ENCODE assay signal across 9 cellular contexts in genomic region chr6:13425971-13426931, GRCh38.
DNase-seq lines count a peak whose midpoint lies in the region; ATAC-seq lines count a peak whose summit lies in the region.
"Had no signal": no experiment of that assay in that cellular context is flagged by ENCODE, and none has a peak within 500 bp of the region (broad histone marks: within the 10 kb centered on the region; RNA-seq: fewer than 3 reads in every experiment).

No MANE protein-coding gene starts in this region.

- H3K4me3 Mint-ChIP-seq in activated CD8-positive, alpha-beta memory T cell treated with anti-CD3 and anti-CD28 coated beads, Interleukin-2, amount 10 ng/mL, durations not matched to agents 7 days and 5 days: no peak overlapping the region
- H3K4me3 Mint-ChIP-seq in activated naive CD8-positive, alpha-beta T cell treated with anti-CD3 and anti-CD28 coated beads, Interleukin-2, amount 10 ng/mL, durations not matched to agents 7 days and 5 days: no peak overlapping the region

- CTCF ChIA-PET in activated CD8-positive, alpha-beta memory T cell treated with anti-CD3 and anti-CD28 coated beads, Interleukin-2, amount 10 ng/mL, durations not matched to agents 7 days and 5 days (lab: Charles Lee): interaction anchor here (0.8 to 2.5 kb wide), 9 partner anchors 8 to 197 kb away, joined by 3 to 7 read pairs (median 4); partner anchors contain the start of genes NOL7 and SIRT5

- H3K27ac ChIP-seq in subcutaneous abdominal adipose tissue (ENCODE audit: low read depth, low read length): peak overlapping the region; percentile 44

- H3K36me3 Mint-ChIP-seq in activated CD8-positive, alpha-beta memory T cell treated with anti-CD3 and anti-CD28 coated beads, Interleukin-2, amount 10 ng/mL, durations not matched to agents 7 days and 5 days: peaks cover 2% of the 10 kb centered on the region
- H3K36me3 Mint-ChIP-seq in activated naive CD8-positive, alpha-beta T cell treated with anti-CD3 and anti-CD28 coated beads, Interleukin-2, amount 10 ng/mL, durations not matched to agents 7 days and 5 days: no peaks in the 10 kb centered on the region

- H3K4me1 Mint-ChIP-seq in activated CD8-positive, alpha-beta memory T cell treated with anti-CD3 and anti-CD28 coated beads, Interleukin-2, amount 10 ng/mL, durations not matched to agents 7 days and 5 days: peaks cover 56% of the 10 kb centered on the region
- peaks cover 44% of the 10 kb centered on the region for H3K4me1 Mint-ChIP-seq in activated naive CD8-positive, alpha-beta T cell treated with anti-CD3 and anti-CD28 coated beads, Interleukin-2, amount 10 ng/mL, durations not matched to agents 7 days and 5 days

- ATAC-seq in activated CD8-positive, alpha-beta memory T cell treated with anti-CD3 and anti-CD28 coated beads, Interleukin-2, amount 10 ng/mL, durations not matched to agents 7 days and 5 days: no peak
- no peak for ATAC-seq in activated naive CD8-positive, alpha-beta T cell treated with anti-CD3 and anti-CD28 coated beads, Interleukin-2, amount 10 ng/mL, durations not matched to agents 7 days and 5 days (ENCODE audit: low read depth)
- ATAC-seq in GM21619 (IDR thresholded peaks at IDR 0.05; ENCODE audit: unreplicated experiment): no peak

- POLR2A ChIA-PET in activated naive CD8-positive, alpha-beta T cell treated with anti-CD3 and anti-CD28 coated beads, Interleukin-2, amount 10 ng/mL, durations not matched to agents 7 days and 5 days (lab: Charles Lee): interaction anchor here (1.0 to 1.1 kb wide), 2 partner anchors 31 to 148 kb away, joined by 4 to 6 read pairs; partner anchors contain the start of gene SIRT5

- peaks cover 7 to 71% (median 46%) of the 10 kb centered on the region in 5 donors for H3K4me1 ChIP-seq in subcutaneous abdominal adipose tissue (ENCODE audit: control insufficient read depth in 5 of 5, insufficient read depth in 5 of 5, low read length in 5 of 5)

- no peaks in the 10 kb centered on the region for H3K36me3 ChIP-seq in subcutaneous abdominal adipose tissue (ENCODE audit: control insufficient read depth in 5 of 5, insufficient read depth in 5 of 5, low read length in 5 of 5)

- H3K9me3 ChIP-seq in subcutaneous abdominal adipose tissue (ENCODE audit: control insufficient read depth in 5 of 5, low read length in 5 of 5): no peaks in the 10 kb centered on the region

- no peaks in the 10 kb centered on the region for H3K27me3 Mint-ChIP-seq in activated CD8-positive, alpha-beta memory T cell treated with anti-CD3 and anti-CD28 coated beads, Interleukin-2, amount 10 ng/mL, durations not matched to agents 7 days and 5 days
- no peaks in the 10 kb centered on the region for H3K27me3 Mint-ChIP-seq in activated naive CD8-positive, alpha-beta T cell treated with anti-CD3 and anti-CD28 coated beads, Interleukin-2, amount 10 ng/mL, durations not matched to agents 7 days and 5 days

- H3K27ac Mint-ChIP-seq in activated CD8-positive, alpha-beta memory T cell treated with anti-CD3 and anti-CD28 coated beads, Interleukin-2, amount 10 ng/mL, durations not matched to agents 7 days and 5 days: no peak overlapping the region
- peak overlapping the region; percentile 35 for H3K27ac Mint-ChIP-seq in activated naive CD8-positive, alpha-beta T cell treated with anti-CD3 and anti-CD28 coated beads, Interleukin-2, amount 10 ng/mL, durations not matched to agents 7 days and 5 days

- no peaks in the 10 kb centered on the region for H3K9me3 Mint-ChIP-seq in activated CD8-positive, alpha-beta memory T cell treated with anti-CD3 and anti-CD28 coated beads, Interleukin-2, amount 10 ng/mL, durations not matched to agents 7 days and 5 days (ENCODE audit: low read depth)
- H3K9me3 Mint-ChIP-seq in activated naive CD8-positive, alpha-beta T cell treated with anti-CD3 and anti-CD28 coated beads, Interleukin-2, amount 10 ng/mL, durations not matched to agents 7 days and 5 days: no peaks in the 10 kb centered on the region

- peak; percentile 60 for DNase-seq in activated CD8-positive, alpha-beta memory T cell treated with anti-CD3 and anti-CD28 coated beads for 24 hours
- DNase-seq in activated CD8-positive, alpha-beta memory T cell treated with anti-CD3 and anti-CD28 coated beads, Interleukin-2, amount 10 ng/mL, durations not matched to agents 7 days and 5 days: no peak
- no peak for DNase-seq in activated naive CD8-positive, alpha-beta T cell treated with anti-CD3 and anti-CD28 coated beads, Interleukin-2, amount 10 ng/mL, durations not matched to agents 7 days and 5 days
- DNase-seq in iris pigment epithelial cell (ENCODE audit: low read depth) (peak; percentile 75), NCI-H1930 (lab: John Stamatoyannopoulos, UW) (no peak), COLO829 (ENCODE audit: low spot score) (no peak)
- DNase-seq: NCI-H2171 had no signal

- H3K9ac ChIP-seq in subcutaneous abdominal adipose tissue (ENCODE audit: low read length in 5 of 5): peak overlapping the region in 2 of 5 donors; percentile 8 to 22

- no peak overlapping the region for H3K4me3 ChIP-seq in subcutaneous abdominal adipose tissue (ENCODE audit: low read depth in 1 of 5, low read length in 5 of 5)

- H3K27me3 ChIP-seq in subcutaneous abdominal adipose tissue (ENCODE audit: control insufficient read depth in 5 of 5, insufficient read depth in 4 of 5, low read length in 5 of 5): no peaks in the 10 kb centered on the region

Comparison
In these comparisons a context has a peak if more than half of its experiments do, and no peak if none do; other contexts are left out.
1. DNase-seq: peak in activated CD8-positive, alpha-beta memory T cell treated with anti-CD3 and anti-CD28 coated beads for 24 hours (single experiment) and iris pigment epithelial cell (single experiment); none in activated CD8-positive, alpha-beta memory T cell treated with anti-CD3 and anti-CD28 coated beads, Interleukin-2, amount 10 ng/mL, durations not matched to agents 7 days and 5 days (single experiment), activated naive CD8-positive, alpha-beta T cell treated with anti-CD3 and anti-CD28 coated beads, Interleukin-2, amount 10 ng/mL, durations not matched to agents 7 days and 5 days (single experiment), NCI-H1930 (0 of 2) and COLO829 (single experiment).